17 cellular contexts compared by ENCODE assay signal in genomic region chr15:47292638-47293037, GRCh38.
DNase-seq lines count a peak whose midpoint lies in the region; ATAC-seq and TF ChIP-seq lines count a peak whose summit lies in the region.
"Had no signal": no experiment of that assay in that cellular context is flagged by ENCODE, and none has a peak within 500 bp of the region (broad histone marks: within the 10 kb centered on the region; RNA-seq: fewer than 3 reads in every experiment).

No MANE protein-coding gene starts in this region.

- H2AFZ ChIP-seq in smooth muscle cell (ENCODE audit: low read depth): no peak overlapping the region

- 79% methylated on average over 4 of the region's 4 CpGs for WGBS in smooth muscle cell (ENCODE audit: low lambda C conversion rate)

- no peaks in the 10 kb centered on the region for H3K27me3 ChIP-seq in smooth muscle cell (ENCODE audit: low read depth)

- H4K20me1 ChIP-seq in smooth muscle cell (ENCODE audit: low read depth): no peaks in the 10 kb centered on the region

- H3K79me2 ChIP-seq in smooth muscle cell (ENCODE audit: low read depth): no peaks in the 10 kb centered on the region

- H3K4me2 ChIP-seq in smooth muscle cell: peak overlapping the region; percentile 45
- H3K4me2 ChIP-seq: A549 had no signal

- H3K36me3 ChIP-seq in smooth muscle cell (ENCODE audit: low read depth): no peaks in the 10 kb centered on the region

- H3K9me3 Mint-ChIP-seq in activated T-cell treated with anti-CD3 and anti-CD28 coated beads, Interleukin-2, amount 50 U/mL, for 4 hours: no peaks in the 10 kb centered on the region

- peaks cover 33% of the 10 kb centered on the region for H3K4me1 ChIP-seq in smooth muscle cell (ENCODE audit: low read depth)
- H3K4me1 ChIP-seq: A549 had no signal

- H3F3A ChIP-seq in smooth muscle cell (ENCODE audit: low read depth): peaks cover 14% of the 10 kb centered on the region

- H3K9me3 ChIP-seq in smooth muscle cell (replicated peaks; ENCODE audit: low read depth): no peaks in the 10 kb centered on the region
- H3K9me3 ChIP-seq: A549 had no signal

- no peak overlapping the region for H3K9ac ChIP-seq in smooth muscle cell (ENCODE audit: low read depth)
- H3K9ac ChIP-seq: KMS-11 had no signal

- TF ChIP-seq CTCF in smooth muscle cell (IDR thresholded peaks at IDR 0.05; ENCODE audit: borderline replicate concordance, insufficient read depth, poor library complexity, severe bottlenecking): no peak

- DNase-seq in Right ventricle myocardium superior (no peak), left ventricle myocardium superior (no peak), smooth muscle cell (lab: John Stamatoyannopoulos, UW; ENCODE audit: unreplicated experiment) (no peak), posterior cingulate gyrus (no peak)
- no peak for DNase-seq in activated effector memory CD4-positive, alpha-beta T cell treated with Interleukin-2 at 50 U/mL for 16 hours
- no peak for DNase-seq in activated T-cell treated with anti-CD3 and anti-CD28 coated beads, Interleukin-2, amount 50 U/mL, for 4 hours
- DNase-seq: DMS 273 treated with DMSO at 0.1 percent for 48 hours, NCI-H1048, NCI-H1436 treated with DMSO at 0.1 percent for 48 hours, NCI-H2029 treated with DMSO at 0.1 percent for 48 hours, NCI-H774 had no signal

- intact Hi-C loops in Right ventricle myocardium superior (cut with DNase I) (no loop called here), left ventricle myocardium superior (cut with micrococcal nuclease) (no loop called here), posterior cingulate gyrus (cut with DNase I) (no loop called here)

- H3K36me3 Mint-ChIP-seq in activated T-cell treated with anti-CD3 and anti-CD28 coated beads, Interleukin-2, amount 50 U/mL, for 4 hours (ENCODE audit: insufficient read depth): no peaks in the 10 kb centered on the region
- H3K36me3 Mint-ChIP-seq: CD14-positive monocyte had no signal

- ATAC-seq in Right ventricle myocardium superior (ENCODE audit: poor library complexity) (peak; percentile 39), left ventricle myocardium superior (no peak)
- no peak for ATAC-seq in activated T-cell treated with anti-CD3 and anti-CD28 coated beads, Interleukin-2, amount 50 U/mL, for 4 hours
- ATAC-seq: A549, Panc1, Right ventricle myocardium inferior had no signal

- H3K4me1 Mint-ChIP-seq in activated T-cell treated with anti-CD3 and anti-CD28 coated beads, Interleukin-2, amount 50 U/mL, for 4 hours (ENCODE audit: low read depth): no peaks in the 10 kb centered on the region
- H3K4me1 Mint-ChIP-seq: CD14-positive monocyte had no signal

- H3K27me3 Mint-ChIP-seq in activated T-cell treated with anti-CD3 and anti-CD28 coated beads, Interleukin-2, amount 50 U/mL, for 4 hours (ENCODE audit: low read depth): no peaks in the 10 kb centered on the region

- H3K4me3 Mint-ChIP-seq in activated T-cell treated with anti-CD3 and anti-CD28 coated beads, Interleukin-2, amount 50 U/mL, for 4 hours: no peak overlapping the region
- H3K4me3 Mint-ChIP-seq: CD14-positive monocyte had no signal

- H3K27ac ChIP-seq in cingulate gyrus (ENCODE audit: low read depth, low read length) (peak overlapping the region; percentile 13), smooth muscle cell (ENCODE audit: low read depth) (peak overlapping the region; percentile 76)
- H3K27ac ChIP-seq: A549 had no signal

- H3K4me3 ChIP-seq in smooth muscle cell: no peak overlapping the region
- H3K4me3 ChIP-seq: A549 had no signal
